ENCODE assay signal across 17 cellular contexts in the genomic region with DNA sequence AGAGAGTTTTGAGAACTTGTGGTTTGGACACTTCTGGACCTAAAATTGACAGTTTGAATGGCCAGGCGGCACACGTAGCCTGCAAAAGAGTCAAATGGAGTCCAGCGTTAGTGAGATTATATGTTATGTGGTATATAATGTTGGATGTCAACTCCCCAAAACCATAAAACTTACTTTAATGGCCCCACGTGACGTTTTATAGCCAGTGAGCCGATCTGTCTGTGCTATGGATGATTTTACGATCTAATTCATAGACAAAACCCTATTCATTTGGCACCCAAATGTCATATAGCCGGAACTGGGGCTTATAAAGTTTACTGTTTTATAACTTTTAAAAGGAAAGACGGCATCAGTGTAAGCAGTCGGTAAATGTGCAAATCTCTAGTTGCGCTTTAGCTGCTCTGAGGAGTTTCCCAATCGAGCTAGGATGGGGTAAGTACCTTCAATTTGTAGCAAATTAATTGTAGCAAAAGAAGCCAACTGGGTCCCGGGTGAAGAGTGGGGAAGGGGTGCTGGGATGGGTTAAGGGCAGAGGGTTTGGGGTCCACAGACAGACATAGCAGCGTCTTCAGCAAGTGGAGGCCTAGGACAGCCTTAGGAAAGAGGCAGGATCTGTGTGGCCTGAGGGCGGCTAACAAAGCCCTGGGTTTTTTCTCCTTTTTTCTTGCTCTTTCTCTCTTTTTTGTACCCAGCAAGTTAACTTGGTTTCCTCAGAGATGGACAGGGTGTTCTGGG. TPM values are rescaled to one million over a fixed set of nuclear protein-coding genes. Genes with fewer than 3 reads are reported as not detected.
A peak's percentile ranks its signal among the peaks of the same experiment; 100 is the strongest.
DNase-seq lines count a peak whose midpoint lies in the region; ATAC-seq, FAIRE-seq and TF ChIP-seq lines count a peak whose summit lies in the region.
"Had no signal": no experiment of that assay in that cellular context is flagged by ENCODE, and none has a peak within 500 bp of the region (broad histone marks: within the 10 kb centered on the region; RNA-seq: fewer than 3 reads in every experiment).

No MANE protein-coding gene starts in this region.

- POLR2A ChIA-PET in HEK293 (lab: Yijun Ruan, JAX) = interaction anchor here (1.3 kb wide), 1 partner anchor 21 kb away, joined by 3 read pairs; no protein-coding TSS in a partner anchor

- peak overlapping the region; percentile 64 to 97 for H3K9ac ChIP-seq in kidney (ENCODE audit: low read length in 2 of 2)

- H3K9me3 ChIP-seq in HEK293 (ENCODE audit: control insufficient read depth, insufficient read depth, low read depth, low read length) = no peaks in the 10 kb centered on the region
- no peaks in the 10 kb centered on the region for H3K9me3 ChIP-seq in kidney (ENCODE audit: control insufficient read depth in 1 of 2, low read length in 2 of 2)
- H3K9me3 ChIP-seq: neutrophil, spleen, thyroid gland had no signal

- TF ChIP-seq CTCF in HEK293 (tag by site-specific recombination; IDR thresholded peaks at IDR 0.05) (no peak), brain (conservative IDR thresholded peaks at IDR 0.05) (no peak), kidney (IDR thresholded peaks at IDR 0.05; ENCODE audit: borderline replicate concordance, extremely low read depth, insufficient read depth) (no peak), progenitor cell of endocrine pancreas (IDR thresholded peaks at IDR 0.05; ENCODE audit: unreplicated experiment) (no peak)

- DNase-seq in kidney (no peak), progenitor cell of endocrine pancreas (ENCODE audit: low spot score, unreplicated experiment) (no peak), NCI-H187 treated with DMSO at 0.1 percent for 48 hours (lab: John Stamatoyannopoulos, UW) (no peak), NCI-H146 (lab: John Stamatoyannopoulos, UW) (no peak), NCI-H1930 (lab: John Stamatoyannopoulos, UW) (no peak)
- DNase-seq: anterior cingulate cortex, kidney glomerular epithelial cell, MV-4-11, NCI-H2171, spleen, T-cell, thyroid gland had no signal

- H3K27ac ChIP-seq in HEK293 (ENCODE audit: extremely low read depth, low read depth, low read length) (peak overlapping the region; percentile 98), kidney (ENCODE audit: low read depth in 2 of 2, low read length in 2 of 2) (peak overlapping the region; percentile 76 to 97)
- H3K27ac ChIP-seq: neutrophil, thyroid gland had no signal

- H3K36me3 ChIP-seq in HEK293 (ENCODE audit: control insufficient read depth in 2 of 2, insufficient read depth in 1 of 2, low read length in 2 of 2) (peaks cover 0 to 48% of the 10 kb centered on the region in 2 experiments; a peak in 1 of 3 replicates), kidney (ENCODE audit: control insufficient read depth in 1 of 2, insufficient read depth in 2 of 2, low read length in 2 of 2) (peaks cover 2 to 7% of the 10 kb centered on the region in 2 donors)
- H3K36me3 ChIP-seq: neutrophil, spleen, thyroid gland had no signal

- H3K4me1 ChIP-seq in HEK293 (ENCODE audit: control insufficient read depth, insufficient read depth, low read length) (peaks cover 33% of the 10 kb centered on the region), kidney (ENCODE audit: control insufficient read depth in 1 of 2, insufficient read depth in 1 of 2, low read depth in 1 of 2, low read length in 2 of 2) (peaks cover 9 to 27% of the 10 kb centered on the region in 2 donors)

- H3K4me3 ChIP-seq in HEK293 (ENCODE audit: low read depth, low read length) (no peak overlapping the region), kidney (ENCODE audit: low read length in 2 of 2) (peak overlapping the region; percentile 38 to 89)
- H3K4me3 ChIP-seq: thyroid gland had no signal

- H3K4me3 Mint-ChIP-seq in brain (peak overlapping the region in 4 of 5 experiments; percentile 41 to 87 (median 74)), progenitor cell of endocrine pancreas (ENCODE audit: low read depth) (peak overlapping the region; percentile 43)
- H3K4me3 Mint-ChIP-seq: activated T-helper 1 cell treated with anti-CD3 and anti-CD28 coated beads, Interleukin-12 subunit alpha, Interleukin-12 subunit beta, Interleukin-2, Interleukin-4 antibody, amounts not matched to agents 30 ng/mL and 10 ng/mL and 1 ng/mL, durations not matched to agents 14 hours and 24 hours and 36 hours; T-cell had no signal

- peaks cover 0 to 13% (median 4%) of the 10 kb centered on the region in 5 experiments for H3K9me3 Mint-ChIP-seq in brain
- H3K9me3 Mint-ChIP-seq in progenitor cell of endocrine pancreas (ENCODE audit: low read depth) = no peaks in the 10 kb centered on the region
- H3K9me3 Mint-ChIP-seq: activated T-helper 1 cell treated with anti-CD3 and anti-CD28 coated beads, Interleukin-12 subunit alpha, Interleukin-12 subunit beta, Interleukin-2, Interleukin-4 antibody, amounts not matched to agents 30 ng/mL and 10 ng/mL and 1 ng/mL, durations not matched to agents 14 hours and 24 hours and 36 hours; T-cell had no signal

- CTCF ChIA-PET in HEK293 (lab: Yijun Ruan, JAX) = interaction anchor here (0.6 to 4.4 kb wide), 11 partner anchors 8 to 460 kb away, joined by 3 to 26 read pairs (median 7); a partner anchor contains a TSS

- no peak for FAIRE-seq in kidney (lab: Jason Lieb, UNC)

- intact Hi-C loops in kidney (cut with DNase I) = no loop called here

- H3K4me1 Mint-ChIP-seq in brain (peaks cover 42% of the 10 kb centered on the region), progenitor cell of endocrine pancreas (ENCODE audit: low read depth) (peaks cover 54% of the 10 kb centered on the region)

- H3K27me3 Mint-ChIP-seq in brain (peaks cover 100% of the 10 kb centered on the region), progenitor cell of endocrine pancreas (peaks cover 19% of the 10 kb centered on the region)

- no peak for ATAC-seq in HG02970 (IDR thresholded peaks at IDR 0.05; ENCODE audit: low FRiP score, unreplicated experiment)
- ATAC-seq: T-cell had no signal

- H3K36me3 Mint-ChIP-seq in brain (peaks cover 10% of the 10 kb centered on the region), progenitor cell of endocrine pancreas (ENCODE audit: insufficient read depth) (peaks cover 4% of the 10 kb centered on the region)
- H3K36me3 Mint-ChIP-seq: T-cell had no signal

- H3K27ac Mint-ChIP-seq in brain (peak overlapping the region in 2 of 5 experiments; percentile 49 to 87), progenitor cell of endocrine pancreas (peak overlapping the region; percentile 80)
- H3K27ac Mint-ChIP-seq: activated T-helper 1 cell treated with anti-CD3 and anti-CD28 coated beads, Interleukin-12 subunit alpha, Interleukin-12 subunit beta, Interleukin-2, Interleukin-4 antibody, amounts not matched to agents 30 ng/mL and 10 ng/mL and 1 ng/mL, durations not matched to agents 14 hours and 24 hours and 36 hours; T-cell had no signal

TF ChIP-seq in HEK293, 187 proteins besides CTCF, POLR2A, EP300 and RAD21 (continues in another document):
- TF ChIP-seq, protein P1, sequence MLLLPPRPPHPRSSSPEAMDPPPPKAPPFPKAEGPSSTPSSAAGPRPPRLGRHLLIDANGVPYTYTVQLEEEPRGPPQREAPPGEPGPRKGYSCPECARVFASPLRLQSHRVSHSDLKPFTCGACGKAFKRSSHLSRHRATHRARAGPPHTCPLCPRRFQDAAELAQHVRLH (tag by site-specific recombination; IDR thresholded peaks at IDR 0.05) = peak; percentile 94
- TF ChIP-seq ZNF776 (tag by site-specific recombination; IDR thresholded peaks at IDR 0.05; ENCODE audit: borderline replicate concordance) = no peak
- TF ChIP-seq ZNF747 (tag by site-specific recombination; IDR thresholded peaks at IDR 0.05) = no peak
- no peak for TF ChIP-seq ZNF473 (tag by site-specific recombination; IDR thresholded peaks at IDR 0.05)
- TF ChIP-seq ZNF660 (tag by site-specific recombination; IDR thresholded peaks at IDR 0.05) = no peak
- TF ChIP-seq GLI4 (tag by site-specific recombination; IDR thresholded peaks at IDR 0.05) = no peak
- no peak for TF ChIP-seq ZFP3 (tag by site-specific recombination; IDR thresholded peaks at IDR 0.05; ENCODE audit: low read depth)
- TF ChIP-seq ZNF248 (tag by site-specific recombination; IDR thresholded peaks at IDR 0.05) = no peak
- TF ChIP-seq ZNF184 (tag by site-specific recombination; IDR thresholded peaks at IDR 0.05) = no peak
- TF ChIP-seq, protein P2, sequence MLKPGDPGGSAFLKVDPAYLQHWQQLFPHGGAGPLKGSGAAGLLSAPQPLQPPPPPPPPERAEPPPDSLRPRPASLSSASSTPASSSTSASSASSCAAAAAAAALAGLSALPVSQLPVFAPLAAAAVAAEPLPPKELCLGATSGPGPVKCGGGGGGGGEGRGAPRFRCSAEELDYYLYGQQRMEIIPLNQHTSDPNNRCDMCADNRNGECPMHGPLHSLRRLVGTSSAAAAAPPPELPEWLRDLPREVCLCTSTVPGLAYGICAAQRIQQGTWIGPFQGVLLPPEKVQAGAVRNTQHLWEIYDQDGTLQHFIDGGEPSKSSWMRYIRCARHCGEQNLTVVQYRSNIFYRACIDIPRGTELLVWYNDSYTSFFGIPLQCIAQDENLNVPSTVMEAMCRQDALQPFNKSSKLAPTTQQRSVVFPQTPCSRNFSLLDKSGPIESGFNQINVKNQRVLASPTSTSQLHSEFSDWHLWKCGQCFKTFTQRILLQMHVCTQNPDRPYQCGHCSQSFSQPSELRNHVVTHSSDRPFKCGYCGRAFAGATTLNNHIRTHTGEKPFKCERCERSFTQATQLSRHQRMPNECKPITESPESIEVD (tag by site-specific recombination; IDR thresholded peaks at IDR 0.05) = peak; percentile 99
- TF ChIP-seq SP2 (tag by site-specific recombination; IDR thresholded peaks at IDR 0.05) = peak; percentile 12; the same call in 1 of the 2 replicates
- no peak for TF ChIP-seq ZNF544 (tag by site-specific recombination; IDR thresholded peaks at IDR 0.05)

RNA-seq across cellular contexts. Expression of a gene that starts 3.2 kb away (rescaled TPM):
- polyA plus RNA-seq in brain (ENCODE audit: insufficient read depth, low read depth, low replicate concordance) = 25.3 TPM
- 38.0 TPM for total RNA-seq in kidney
- polyA plus RNA-seq in kidney (ENCODE audit: insufficient read depth, low read depth, low replicate concordance) = 19.4 TPM
- total RNA-seq in progenitor cell of endocrine pancreas = 12.6 and 18.1 TPM in 2 replicates
- total RNA-seq: activated T-helper 1 cell treated with anti-CD3 and anti-CD28 coated beads, Interleukin-12 subunit alpha, Interleukin-12 subunit beta, Interleukin-2, Interleukin-4 antibody, amounts not matched to agents 30 ng/mL and 10 ng/mL and 1 ng/mL, durations not matched to agents 14 hours and 24 hours and 36 hours had no signal

RNA-seq across cellular contexts. Expression of a gene that starts 7.3 kb away (rescaled TPM):
- polyA plus RNA-seq in brain (ENCODE audit: insufficient read depth, low read depth, low replicate concordance) = 14.9 TPM
- 22.0 TPM for total RNA-seq in kidney
- 1.1 TPM for polyA plus RNA-seq in kidney (ENCODE audit: insufficient read depth, low read depth, low replicate concordance)
- total RNA-seq in progenitor cell of endocrine pancreas = 0.38 TPM in 1 of 2 replicates, not detected in the other
- total RNA-seq: activated T-helper 1 cell treated with anti-CD3 and anti-CD28 coated beads, Interleukin-12 subunit alpha, Interleukin-12 subunit beta, Interleukin-2, Interleukin-4 antibody, amounts not matched to agents 30 ng/mL and 10 ng/mL and 1 ng/mL, durations not matched to agents 14 hours and 24 hours and 36 hours had no signal

RNA-seq across cellular contexts. Expression of a gene that starts 9.7 kb away (rescaled TPM):
- 1.1 TPM for polyA plus RNA-seq in brain (ENCODE audit: insufficient read depth, low read depth, low replicate concordance)
- 11.2 TPM for total RNA-seq in kidney
- 13.0 TPM for polyA plus RNA-seq in kidney (ENCODE audit: insufficient read depth, low read depth, low replicate concordance)
- total RNA-seq in progenitor cell of endocrine pancreas = 13.7 TPM in 2 replicates
- total RNA-seq: activated T-helper 1 cell treated with anti-CD3 and anti-CD28 coated beads, Interleukin-12 subunit alpha, Interleukin-12 subunit beta, Interleukin-2, Interleukin-4 antibody, amounts not matched to agents 30 ng/mL and 10 ng/mL and 1 ng/mL, durations not matched to agents 14 hours and 24 hours and 36 hours had no signal

RNA-seq across cellular contexts. Expression of a gene that starts 12.1 kb away (rescaled TPM):
- polyA plus RNA-seq in brain (ENCODE audit: insufficient read depth, low read depth, low replicate concordance) = 2.0 TPM
- total RNA-seq in kidney = 21.2 TPM
- polyA plus RNA-seq in kidney (ENCODE audit: insufficient read depth, low read depth, low replicate concordance) = 6.3 TPM
- 77.4 and 85.5 TPM in 2 replicates for total RNA-seq in progenitor cell of endocrine pancreas
- total RNA-seq: activated T-helper 1 cell treated with anti-CD3 and anti-CD28 coated beads, Interleukin-12 subunit alpha, Interleukin-12 subunit beta, Interleukin-2, Interleukin-4 antibody, amounts not matched to agents 30 ng/mL and 10 ng/mL and 1 ng/mL, durations not matched to agents 14 hours and 24 hours and 36 hours had no signal

RNA-seq across cellular contexts. Expression of a gene that starts 16.2 kb away (rescaled TPM):
- polyA plus RNA-seq in brain (ENCODE audit: insufficient read depth, low read depth, low replicate concordance) (1.3 TPM), kidney (ENCODE audit: insufficient read depth, low read depth, low replicate concordance) (23.8 TPM)
- total RNA-seq in kidney (31.3 TPM), progenitor cell of endocrine pancreas (1.4 and 1.5 TPM in 2 replicates)
- total RNA-seq: activated T-helper 1 cell treated with anti-CD3 and anti-CD28 coated beads, Interleukin-12 subunit alpha, Interleukin-12 subunit beta, Interleukin-2, Interleukin-4 antibody, amounts not matched to agents 30 ng/mL and 10 ng/mL and 1 ng/mL, durations not matched to agents 14 hours and 24 hours and 36 hours had no signal

Comparison
In these comparisons a context has a peak if more than half of its experiments do, and no peak if none do; other contexts are left out.
1. RNA of a gene that starts 7.3 kb away (total RNA-seq): 22.0 TPM in kidney (single experiment); 0.38 TPM in progenitor cell of endocrine pancreas; every median in the first group is over 10 times any median in the second.